Comparison of ENCODE assay signal across 1 cellular context in genomic region chr20:16803965-16804792, GRCh38.
TF ChIP-seq lines count a peak whose summit lies in the region.

No MANE protein-coding gene starts in this region.

TF ChIP-seq in H1, 55 proteins besides CTCF, POLR2A, EP300 and RAD21 (continued from another document):
- TF ChIP-seq TEAD4 (IDR thresholded peaks at IDR 0.05; ENCODE audit: low read depth, low read length) (no peak), POU5F1 (IDR thresholded peaks at IDR 0.05; ENCODE audit: low read depth, low read length) (0 out of 2 replicates have a peak, but pooled peaks have one; percentile 0), E2F6 (IDR thresholded peaks at IDR 0.05) (no peak), ATF2 (IDR thresholded peaks at IDR 0.05; ENCODE audit: low read length) (no peak), YY1 (IDR thresholded peaks at IDR 0.05; ENCODE audit: low read depth, low read length) (peak; percentile 80), SP4 (IDR thresholded peaks at IDR 0.05; ENCODE audit: low read length) (no peak), CHD7 (IDR thresholded peaks at IDR 0.05; ENCODE audit: insufficient replicate concordance, low read length) (no peak), POLR2AphosphoS5 (IDR thresholded peaks at IDR 0.05; ENCODE audit: low read depth, low read length) (no peak)
